1 cellular context compared by ENCODE assay signal in the genomic region with DNA sequence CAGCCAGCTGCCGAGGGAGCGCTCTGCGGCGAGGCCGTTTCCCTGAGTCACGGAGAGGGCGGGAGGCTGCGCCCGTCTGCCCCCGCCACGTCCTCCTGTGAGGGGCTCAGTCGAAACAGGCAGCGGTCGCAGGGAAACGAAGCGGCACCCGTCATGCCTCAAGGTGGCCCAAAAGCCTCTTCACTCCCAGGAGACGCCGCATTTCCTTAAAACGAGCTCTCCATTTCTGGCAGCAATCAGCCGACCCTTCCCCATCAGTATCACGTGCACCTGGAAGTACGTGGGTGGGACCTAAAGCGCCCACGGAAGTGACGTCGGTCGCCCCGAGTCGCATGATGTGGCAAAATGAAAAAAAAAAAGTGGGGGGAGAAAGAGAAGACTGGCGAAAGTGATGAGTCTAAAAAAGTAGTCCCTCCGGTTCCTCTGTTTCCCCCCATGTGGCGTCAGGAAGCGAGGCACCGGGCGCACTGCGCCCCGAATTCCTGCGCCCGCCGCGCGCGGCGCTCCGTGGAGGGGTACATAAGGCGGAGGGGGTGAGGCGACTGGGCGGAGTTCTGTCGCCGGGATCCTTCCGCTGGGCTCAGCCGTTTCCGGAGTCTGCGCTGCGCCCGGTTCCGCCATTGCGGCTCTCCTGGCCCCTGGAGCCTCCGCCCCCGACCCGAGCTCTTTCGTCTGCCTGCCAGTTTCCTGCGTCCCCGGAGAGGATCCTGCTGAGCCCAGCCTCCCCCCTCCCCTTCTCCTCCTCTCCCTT.
TF ChIP-seq lines count a peak whose summit lies in the region.

A gene (plus strand): TSS at position 583 of the 751 bp plus-strand sequence. CDS start 237 bp downstream, outside the sequence.

TF ChIP-seq in K562, 482 proteins besides CTCF, POLR2A, EP300 and RAD21 (continued from another document and continues in another):
- TF ChIP-seq, protein P1, sequence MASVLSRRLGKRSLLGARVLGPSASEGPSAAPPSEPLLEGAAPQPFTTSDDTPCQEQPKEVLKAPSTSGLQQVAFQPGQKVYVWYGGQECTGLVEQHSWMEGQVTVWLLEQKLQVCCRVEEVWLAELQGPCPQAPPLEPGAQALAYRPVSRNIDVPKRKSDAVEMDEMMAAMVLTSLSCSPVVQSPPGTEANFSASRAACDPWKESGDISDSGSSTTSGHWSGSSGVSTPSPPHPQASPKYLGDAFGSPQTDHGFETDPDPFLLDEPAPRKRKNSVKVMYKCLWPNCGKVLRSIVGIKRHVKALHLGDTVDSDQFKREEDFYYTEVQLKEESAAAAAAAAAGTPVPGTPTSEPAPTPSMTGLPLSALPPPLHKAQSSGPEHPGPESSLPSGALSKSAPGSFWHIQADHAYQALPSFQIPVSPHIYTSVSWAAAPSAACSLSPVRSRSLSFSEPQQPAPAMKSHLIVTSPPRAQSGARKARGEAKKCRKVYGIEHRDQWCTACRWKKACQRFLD (CRISPR knock-in tag; IDR thresholded peaks at IDR 0.05): peak; percentile 91
- TF ChIP-seq, protein P2, sequence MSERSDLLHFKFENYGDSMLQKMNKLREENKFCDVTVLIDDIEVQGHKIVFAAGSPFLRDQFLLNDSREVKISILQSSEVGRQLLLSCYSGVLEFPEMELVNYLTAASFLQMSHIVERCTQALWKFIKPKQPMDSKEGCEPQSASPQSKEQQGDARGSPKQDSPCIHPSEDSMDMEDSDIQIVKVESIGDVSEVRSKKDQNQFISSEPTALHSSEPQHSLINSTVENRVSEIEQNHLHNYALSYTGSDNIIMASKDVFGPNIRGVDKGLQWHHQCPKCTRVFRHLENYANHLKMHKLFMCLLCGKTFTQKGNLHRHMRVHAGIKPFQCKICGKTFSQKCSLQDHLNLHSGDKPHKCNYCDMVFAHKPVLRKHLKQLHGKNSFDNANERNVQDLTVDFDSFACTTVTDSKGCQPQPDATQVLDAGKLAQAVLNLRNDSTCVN (CRISPR knock-in tag; IDR thresholded peaks at IDR 0.05): no peak
- peak; percentile 80; the same call in 1 of the 2 replicates for TF ChIP-seq ZC3H8 (IDR thresholded peaks at IDR 0.05)
- TF ChIP-seq ZNF696 (CRISPR knock-in tag; conservative IDR thresholded peaks at IDR 0.05): no peak
- peak; percentile 93 for TF ChIP-seq ELF2 (CRISPR knock-in tag; IDR thresholded peaks at IDR 0.05)
- no peak for TF ChIP-seq ZNF124 (CRISPR knock-in tag; IDR thresholded peaks at IDR 0.05)
- TF ChIP-seq SMAD1 (IDR thresholded peaks at IDR 0.05; ENCODE audit: low read depth, low read length, partially characterized antibody): peak; percentile 56
- no peak for TF ChIP-seq ZNF444 (CRISPR knock-in tag; IDR thresholded peaks at IDR 0.05)
- no peak for TF ChIP-seq ZNF140 (CRISPR knock-in tag; IDR thresholded peaks at IDR 0.05)
- TF ChIP-seq TARDBP (IDR thresholded peaks at IDR 0.05): no peak
- TF ChIP-seq RFX7 (CRISPR knock-in tag; IDR thresholded peaks at IDR 0.05): no peak
- TF ChIP-seq, protein P3, sequence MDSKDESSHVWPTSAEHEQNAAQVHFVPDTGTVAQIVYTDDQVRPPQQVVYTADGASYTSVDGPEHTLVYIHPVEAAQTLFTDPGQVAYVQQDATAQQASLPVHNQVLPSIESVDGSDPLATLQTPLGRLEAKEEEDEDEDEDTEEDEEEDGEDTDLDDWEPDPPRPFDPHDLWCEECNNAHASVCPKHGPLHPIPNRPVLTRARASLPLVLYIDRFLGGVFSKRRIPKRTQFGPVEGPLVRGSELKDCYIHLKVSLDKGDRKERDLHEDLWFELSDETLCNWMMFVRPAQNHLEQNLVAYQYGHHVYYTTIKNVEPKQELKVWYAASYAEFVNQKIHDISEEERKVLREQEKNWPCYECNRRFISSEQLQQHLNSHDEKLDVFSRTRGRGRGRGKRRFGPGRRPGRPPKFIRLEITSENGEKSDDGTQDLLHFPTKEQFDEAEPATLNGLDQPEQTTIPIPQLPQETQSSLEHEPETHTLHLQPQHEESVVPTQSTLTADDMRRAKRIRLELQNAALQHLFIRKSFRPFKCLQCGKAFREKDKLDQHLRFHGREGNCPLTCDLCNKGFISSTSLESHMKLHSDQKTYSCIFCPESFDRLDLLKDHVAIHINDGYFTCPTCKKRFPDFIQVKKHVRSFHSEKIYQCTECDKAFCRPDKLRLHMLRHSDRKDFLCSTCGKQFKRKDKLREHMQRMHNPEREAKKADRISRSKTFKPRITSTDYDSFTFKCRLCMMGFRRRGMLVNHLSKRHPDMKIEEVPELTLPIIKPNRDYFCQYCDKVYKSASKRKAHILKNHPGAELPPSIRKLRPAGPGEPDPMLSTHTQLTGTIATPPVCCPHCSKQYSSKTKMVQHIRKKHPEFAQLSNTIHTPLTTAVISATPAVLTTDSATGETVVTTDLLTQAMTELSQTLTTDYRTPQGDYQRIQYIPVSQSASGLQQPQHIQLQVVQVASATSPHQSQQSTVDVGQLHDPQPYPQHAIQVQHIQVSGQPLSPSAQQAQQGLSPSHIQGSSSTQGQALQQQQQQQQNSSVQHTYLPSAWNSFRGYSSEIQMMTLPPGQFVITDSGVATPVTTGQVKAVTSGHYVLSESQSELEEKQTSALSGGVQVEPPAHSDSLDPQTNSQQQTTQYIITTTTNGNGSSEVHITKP (IDR thresholded peaks at IDR 0.05; ENCODE audit: partially characterized antibody): peak; percentile 41
- no peak for TF ChIP-seq XRCC3 (IDR thresholded peaks at IDR 0.05)
- TF ChIP-seq, protein P4, sequence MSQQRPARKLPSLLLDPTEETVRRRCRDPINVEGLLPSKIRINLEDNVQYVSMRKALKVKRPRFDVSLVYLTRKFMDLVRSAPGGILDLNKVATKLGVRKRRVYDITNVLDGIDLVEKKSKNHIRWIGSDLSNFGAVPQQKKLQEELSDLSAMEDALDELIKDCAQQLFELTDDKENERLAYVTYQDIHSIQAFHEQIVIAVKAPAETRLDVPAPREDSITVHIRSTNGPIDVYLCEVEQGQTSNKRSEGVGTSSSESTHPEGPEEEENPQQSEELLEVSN (IDR thresholded peaks at IDR 0.05; ENCODE audit: borderline replicate concordance in 1 of 2, extremely low read depth in 1 of 2, insufficient read depth in 1 of 2, insufficient read length in 1 of 2, low read depth in 1 of 2, low read length in 1 of 2, poor library complexity in 1 of 2, severe bottlenecking in 1 of 2): peak; percentile 50 to 81
- TF ChIP-seq, protein P5, sequence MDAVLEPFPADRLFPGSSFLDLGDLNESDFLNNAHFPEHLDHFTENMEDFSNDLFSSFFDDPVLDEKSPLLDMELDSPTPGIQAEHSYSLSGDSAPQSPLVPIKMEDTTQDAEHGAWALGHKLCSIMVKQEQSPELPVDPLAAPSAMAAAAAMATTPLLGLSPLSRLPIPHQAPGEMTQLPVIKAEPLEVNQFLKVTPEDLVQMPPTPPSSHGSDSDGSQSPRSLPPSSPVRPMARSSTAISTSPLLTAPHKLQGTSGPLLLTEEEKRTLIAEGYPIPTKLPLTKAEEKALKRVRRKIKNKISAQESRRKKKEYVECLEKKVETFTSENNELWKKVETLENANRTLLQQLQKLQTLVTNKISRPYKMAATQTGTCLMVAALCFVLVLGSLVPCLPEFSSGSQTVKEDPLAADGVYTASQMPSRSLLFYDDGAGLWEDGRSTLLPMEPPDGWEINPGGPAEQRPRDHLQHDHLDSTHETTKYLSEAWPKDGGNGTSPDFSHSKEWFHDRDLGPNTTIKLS (IDR thresholded peaks at IDR 0.05; ENCODE audit: borderline replicate concordance, low read depth): peak; percentile 100
- no peak; the same call in 1 of the 2 replicates for TF ChIP-seq FOXM1 (IDR thresholded peaks at IDR 0.05; ENCODE audit: low read depth)
- TF ChIP-seq FOXM1 (CRISPR knock-in tag; IDR thresholded peaks at IDR 0.05; ENCODE audit: low read depth): 0 out of 2 replicates have a peak, but pooled peaks have one; percentile 86
- TF ChIP-seq, protein P6, sequence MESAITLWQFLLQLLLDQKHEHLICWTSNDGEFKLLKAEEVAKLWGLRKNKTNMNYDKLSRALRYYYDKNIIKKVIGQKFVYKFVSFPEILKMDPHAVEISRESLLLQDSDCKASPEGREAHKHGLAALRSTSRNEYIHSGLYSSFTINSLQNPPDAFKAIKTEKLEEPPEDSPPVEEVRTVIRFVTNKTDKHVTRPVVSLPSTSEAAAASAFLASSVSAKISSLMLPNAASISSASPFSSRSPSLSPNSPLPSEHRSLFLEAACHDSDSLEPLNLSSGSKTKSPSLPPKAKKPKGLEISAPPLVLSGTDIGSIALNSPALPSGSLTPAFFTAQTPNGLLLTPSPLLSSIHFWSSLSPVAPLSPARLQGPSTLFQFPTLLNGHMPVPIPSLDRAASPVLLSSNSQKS (CRISPR knock-in tag; IDR thresholded peaks at IDR 0.05): no peak
- TF ChIP-seq TRIM28 (IDR thresholded peaks at IDR 0.05): 0 out of 2 replicates have a peak, but pooled peaks have one; percentile 42
- TF ChIP-seq SIN3A (IDR thresholded peaks at IDR 0.05; ENCODE audit: borderline replicate concordance in 2 of 2, control insufficient read depth in 1 of 2, low read depth in 2 of 2, low read length in 2 of 2): peak in 1 of 2 experiments; percentile 81; a peak in 3 of 4 replicates
- no peak for TF ChIP-seq BRF1 (IDR thresholded peaks at IDR 0.05; ENCODE audit: borderline replicate concordance, extremely low read depth, insufficient read length)
- TF ChIP-seq POLR2G (IDR thresholded peaks at IDR 0.05; ENCODE audit: low read depth, low read length): peak; percentile 91
- TF ChIP-seq, protein P7, sequence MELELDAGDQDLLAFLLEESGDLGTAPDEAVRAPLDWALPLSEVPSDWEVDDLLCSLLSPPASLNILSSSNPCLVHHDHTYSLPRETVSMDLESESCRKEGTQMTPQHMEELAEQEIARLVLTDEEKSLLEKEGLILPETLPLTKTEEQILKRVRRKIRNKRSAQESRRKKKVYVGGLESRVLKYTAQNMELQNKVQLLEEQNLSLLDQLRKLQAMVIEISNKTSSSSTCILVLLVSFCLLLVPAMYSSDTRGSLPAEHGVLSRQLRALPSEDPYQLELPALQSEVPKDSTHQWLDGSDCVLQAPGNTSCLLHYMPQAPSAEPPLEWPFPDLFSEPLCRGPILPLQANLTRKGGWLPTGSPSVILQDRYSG (tag; conservative IDR thresholded peaks at IDR 0.05; ENCODE audit: low read depth): no peak; the same call in 1 of the 2 replicates
- TF ChIP-seq, protein P8, sequence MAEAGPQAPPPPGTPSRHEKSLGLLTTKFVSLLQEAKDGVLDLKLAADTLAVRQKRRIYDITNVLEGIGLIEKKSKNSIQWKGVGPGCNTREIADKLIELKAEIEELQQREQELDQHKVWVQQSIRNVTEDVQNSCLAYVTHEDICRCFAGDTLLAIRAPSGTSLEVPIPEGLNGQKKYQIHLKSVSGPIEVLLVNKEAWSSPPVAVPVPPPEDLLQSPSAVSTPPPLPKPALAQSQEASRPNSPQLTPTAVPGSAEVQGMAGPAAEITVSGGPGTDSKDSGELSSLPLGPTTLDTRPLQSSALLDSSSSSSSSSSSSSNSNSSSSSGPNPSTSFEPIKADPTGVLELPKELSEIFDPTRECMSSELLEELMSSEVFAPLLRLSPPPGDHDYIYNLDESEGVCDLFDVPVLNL (CRISPR knock-in tag; IDR thresholded peaks at IDR 0.05; ENCODE audit: low read depth): no peak; the same call in 1 of the 2 replicates
- TF ChIP-seq RBM34 (IDR thresholded peaks at IDR 0.05; ENCODE audit: borderline replicate concordance, insufficient read depth, low read length): no peak
- TF ChIP-seq, protein P9, sequence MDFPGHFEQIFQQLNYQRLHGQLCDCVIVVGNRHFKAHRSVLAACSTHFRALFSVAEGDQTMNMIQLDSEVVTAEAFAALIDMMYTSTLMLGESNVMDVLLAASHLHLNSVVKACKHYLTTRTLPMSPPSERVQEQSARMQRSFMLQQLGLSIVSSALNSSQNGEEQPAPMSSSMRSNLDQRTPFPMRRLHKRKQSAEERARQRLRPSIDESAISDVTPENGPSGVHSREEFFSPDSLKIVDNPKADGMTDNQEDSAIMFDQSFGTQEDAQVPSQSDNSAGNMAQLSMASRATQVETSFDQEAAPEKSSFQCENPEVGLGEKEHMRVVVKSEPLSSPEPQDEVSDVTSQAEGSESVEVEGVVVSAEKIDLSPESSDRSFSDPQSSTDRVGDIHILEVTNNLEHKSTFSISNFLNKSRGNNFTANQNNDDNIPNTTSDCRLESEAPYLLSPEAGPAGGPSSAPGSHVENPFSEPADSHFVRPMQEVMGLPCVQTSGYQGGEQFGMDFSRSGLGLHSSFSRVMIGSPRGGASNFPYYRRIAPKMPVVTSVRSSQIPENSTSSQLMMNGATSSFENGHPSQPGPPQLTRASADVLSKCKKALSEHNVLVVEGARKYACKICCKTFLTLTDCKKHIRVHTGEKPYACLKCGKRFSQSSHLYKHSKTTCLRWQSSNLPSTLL (IDR thresholded peaks at IDR 0.05): no peak
- no peak for TF ChIP-seq POU5F1 (IDR thresholded peaks at IDR 0.05; ENCODE audit: borderline replicate concordance, low read depth, low read length, partially characterized antibody)
- peak; percentile 57; the same call in 1 of the 2 replicates for TF ChIP-seq ZBTB7A (IDR thresholded peaks at IDR 0.05; ENCODE audit: borderline replicate concordance, control insufficient read depth, low read depth, low read length)
- TF ChIP-seq HNRNPL (IDR thresholded peaks at IDR 0.05; ENCODE audit: low read depth, low read length): no peak
- no peak for TF ChIP-seq ZNF224 (CRISPR knock-in tag; IDR thresholded peaks at IDR 0.05)
